8 cellular contexts compared by ENCODE assay signal in genomic region chr19:45862564-45863334, GRCh38. TPM values are rescaled to one million over a fixed set of nuclear protein-coding genes. Genes with fewer than 3 reads are reported as not detected.
DNase-seq lines count a peak whose midpoint lies in the region; ATAC-seq and TF ChIP-seq lines count a peak whose summit lies in the region.

Gene SYMPK (minus strand): TSS chr19:45863147. CDS start chr19:45854495, 8,652 bp downstream.

- CTCF ChIA-PET in AG04449 (lab: Yijun Ruan, JAX) (interaction anchor here (0.8 to 4.9 kb wide), 5 partner anchors 17 to 402 kb away, joined by 3 to 67 read pairs (median 4); partner anchors contain the start of gene IRF2BP1), WTC11 (lab: Charles Lee) (interaction anchor here (0.6 to 4.9 kb wide), 32 partner anchors 8 to 377 kb away, joined by 3 to 212 read pairs (median 5); partner anchors contain the start of genes CCDC61, DMPK, DMWD and IRF2BP1)

- H3K79me2 ChIP-seq in smooth muscle cell (ENCODE audit: low read depth), result peaks cover 46% of the 10 kb centered on the region

- H3K4me2 ChIP-seq in smooth muscle cell, result peak within 1 kb of the TSS; percentile 92

- peak within 1 kb of the TSS; percentile 99 for H3K27ac Mint-ChIP-seq in WTC11

- peaks cover 5% of the 10 kb centered on the region for H3K4me1 ChIP-seq in smooth muscle cell (ENCODE audit: low read depth)

- H3K27me3 ChIP-seq in smooth muscle cell (ENCODE audit: low read depth), result peaks cover 12% of the 10 kb centered on the region

- H4K20me1 ChIP-seq in smooth muscle cell (ENCODE audit: low read depth), result peaks cover 18% of the 10 kb centered on the region

- TF ChIP-seq CTCF in AG04449 (IDR thresholded peaks at IDR 0.05; ENCODE audit: insufficient read depth, low read length, missing control alignments) (no peak), WTC11 (IDR thresholded peaks at IDR 0.05) (no peak), cardiac fibroblast (IDR thresholded peaks at IDR 0.05; ENCODE audit: low read depth, low read length) (no peak), smooth muscle cell (IDR thresholded peaks at IDR 0.05; ENCODE audit: borderline replicate concordance, insufficient read depth, poor library complexity, severe bottlenecking) (no peak)

- under 1% methylated on average over 57 of the region's 65 CpGs for WGBS in smooth muscle cell (ENCODE audit: low lambda C conversion rate)

- peak within 1 kb of the TSS; percentile 81 for H3K27ac ChIP-seq in smooth muscle cell (ENCODE audit: low read depth)

- peak within 1 kb of the TSS; percentile 88 for H2AFZ ChIP-seq in smooth muscle cell (ENCODE audit: low read depth)

- H3K36me3 ChIP-seq in smooth muscle cell (ENCODE audit: low read depth), result no peaks in the 10 kb centered on the region

- H3K9me3 Mint-ChIP-seq in WTC11, result no peaks in the 10 kb centered on the region

- no peaks in the 10 kb centered on the region for H3F3A ChIP-seq in smooth muscle cell (ENCODE audit: low read depth)

- no peaks in the 10 kb centered on the region for H3K9me3 ChIP-seq in smooth muscle cell (replicated peaks; ENCODE audit: low read depth)

- H3K4me3 Mint-ChIP-seq in WTC11, result peak within 1 kb of the TSS; percentile 89

- H3K36me3 Mint-ChIP-seq in WTC11, result peaks cover 14% of the 10 kb centered on the region

- H3K4me1 Mint-ChIP-seq in WTC11, result peaks cover 40% of the 10 kb centered on the region

- peak within 1 kb of the TSS; percentile 79 for H3K9ac ChIP-seq in smooth muscle cell (ENCODE audit: low read depth)

- ATAC-seq in GM18907 (IDR thresholded peaks at IDR 0.05; ENCODE audit: unreplicated experiment), result peak; percentile 91
- ATAC-seq in HG03159 (IDR thresholded peaks at IDR 0.05; ENCODE audit: unreplicated experiment), result peak; percentile 93
- ATAC-seq in WTC11, result peak; percentile 93

- peak within 1 kb of the TSS; percentile 99 for H3K4me3 ChIP-seq in AG04449 (ENCODE audit: low read depth, low read length)
- H3K4me3 ChIP-seq in cardiac fibroblast (replicated peaks in 1 of 2; ENCODE audit: low read depth in 2 of 2, low read length in 2 of 2), result peak within 1 kb of the TSS; percentile 95 to 100
- peak within 1 kb of the TSS; percentile 69 for H3K4me3 ChIP-seq in smooth muscle cell

- peak; percentile 76 for DNase-seq in AG04449 (ENCODE audit: low read depth, low spot score)
- peak; percentile 96 for DNase-seq in NCI-H226
- DNase-seq in WTC11 (ENCODE audit: low spot score), result peak; percentile 99
- peak; percentile 98 to 99 for DNase-seq in cardiac fibroblast (ENCODE audit: low read depth in 2 of 2)
- peak; percentile 100 for DNase-seq in iPS-NIHi11 (ENCODE audit: low spot score)
- DNase-seq in smooth muscle cell (lab: John Stamatoyannopoulos, UW; ENCODE audit: unreplicated experiment), result peak; percentile 95

- POLR2A ChIA-PET in AG04449 (lab: Yijun Ruan, JAX), result interaction anchor here (0.6 to 1.4 kb wide), 8 partner anchors 8 to 239 kb away, joined by 3 to 8 read pairs (median 3); partner anchors contain the start of gene IRF2BP1
- POLR2A ChIA-PET in WTC11 (lab: Charles Lee), result interaction anchor here (0.7 to 3.1 kb wide), 9 partner anchors 19 to 171 kb away, joined by 3 to 42 read pairs (median 6); partner anchors contain the start of genes DMWD, IRF2BP1, MYPOP and QPCTL

- no peaks in the 10 kb centered on the region for H3K27me3 Mint-ChIP-seq in WTC11 (ENCODE audit: low read depth)

TF ChIP-seq in WTC11, 78 proteins besides CTCF, POLR2A, EP300 and RAD21 (continues in another document):
- TF ChIP-seq USF1 (CRISPR knock-in tag; IDR thresholded peaks at IDR 0.05), result peak; percentile 58; the same call in 1 of the 2 replicates
- no peak for TF ChIP-seq ZNF423 (CRISPR knock-in tag; IDR thresholded peaks at IDR 0.05)
- no peak for TF ChIP-seq PRRX2 (CRISPR knock-in tag; IDR thresholded peaks at IDR 0.05)
- TF ChIP-seq ELF4 (CRISPR knock-in tag; IDR thresholded peaks at IDR 0.05; ENCODE audit: low read depth), result no peak
- TF ChIP-seq CDX4 (CRISPR knock-in tag; IDR thresholded peaks at IDR 0.05; ENCODE audit: borderline replicate concordance), result no peak
- no peak for TF ChIP-seq FOXJ3 (CRISPR knock-in tag; IDR thresholded peaks at IDR 0.05; ENCODE audit: borderline replicate concordance)
- no peak for TF ChIP-seq TEAD4 (CRISPR knock-in tag; IDR thresholded peaks at IDR 0.05)
- TF ChIP-seq TCF7 (CRISPR knock-in tag; IDR thresholded peaks at IDR 0.05; ENCODE audit: low read depth), result no peak; the same call in 1 of the 2 replicates
- TF ChIP-seq CREB1 (CRISPR knock-in tag; IDR thresholded peaks at IDR 0.05), result no peak
- TF ChIP-seq ZBTB43 (CRISPR knock-in tag; IDR thresholded peaks at IDR 0.05), result peak; percentile 88
- no peak for TF ChIP-seq ESRRA (CRISPR knock-in tag; IDR thresholded peaks at IDR 0.05; ENCODE audit: borderline replicate concordance)
- TF ChIP-seq EMX1 (CRISPR knock-in tag; IDR thresholded peaks at IDR 0.05), result no peak
- TF ChIP-seq FOXP1 (CRISPR knock-in tag; IDR thresholded peaks at IDR 0.05; ENCODE audit: borderline replicate concordance), result peak; percentile 81
- no peak for TF ChIP-seq NR2C2 (CRISPR knock-in tag; IDR thresholded peaks at IDR 0.05)
- TF ChIP-seq ZNF416 (CRISPR knock-in tag; IDR thresholded peaks at IDR 0.05), result no peak
- TF ChIP-seq RELA (CRISPR knock-in tag; IDR thresholded peaks at IDR 0.05; ENCODE audit: borderline replicate concordance), result no peak
- TF ChIP-seq NFYB (CRISPR knock-in tag; conservative IDR thresholded peaks at IDR 0.05; ENCODE audit: low read depth), result 0 out of 2 replicates have a peak, but pooled peaks have one; percentile 10
- TF ChIP-seq GRHL2 (CRISPR knock-in tag; IDR thresholded peaks at IDR 0.05; ENCODE audit: insufficient replicate concordance, severe bottlenecking), result no peak
- no peak for TF ChIP-seq ZMAT4 (CRISPR knock-in tag; IDR thresholded peaks at IDR 0.05)
- no peak for TF ChIP-seq PRDM15 (CRISPR knock-in tag; IDR thresholded peaks at IDR 0.05)

RNA-seq across cellular contexts. Expression of gene SYMPK, which starts in this region (rescaled TPM):
- total RNA-seq in WTC11 (2021) (105 to 111 TPM (median 106 TPM) in 3 replicates), smooth muscle cell (30.9 and 33.3 TPM in 2 replicates)
- polyA plus RNA-seq in smooth muscle cell, result 28.6 and 34.1 TPM in 2 replicates

Comparison
In these comparisons a context has a peak if more than half of its experiments do, and no peak if none do; other contexts are left out.
1. Peak in every context shown above with its lines: DNase-seq, ATAC-seq, H3K4me3 ChIP-seq and H3K27ac ChIP-seq.